ENCODE assay signal across 16 cellular contexts in genomic region chr14:104240426-104241157, GRCh38.
A peak's percentile ranks its signal among the peaks of the same experiment; 100 is the strongest.
DNase-seq lines count a peak whose midpoint lies in the region; ATAC-seq and TF ChIP-seq lines count a peak whose summit lies in the region.
"Had no signal": no experiment of that assay in that cellular context is flagged by ENCODE, and none has a peak within 500 bp of the region (broad histone marks: within the 10 kb centered on the region; RNA-seq: fewer than 3 reads in every experiment).

No MANE protein-coding gene starts in this region.

- TF ChIP-seq CTCF in coronary artery (IDR thresholded peaks at IDR 0.05) (no peak), stomach (IDR thresholded peaks at IDR 0.05) (no peak)

- ATAC-seq in activated T-cell treated with anti-CD3 and anti-CD28 coated beads, Interleukin-2, amount 50 U/mL, for 72 hours (replicated peaks in 1 of 2) = no peak
- no peak for ATAC-seq in HG02678 (IDR thresholded peaks at IDR 0.05; ENCODE audit: unreplicated experiment)
- ATAC-seq in GM18867 (IDR thresholded peaks at IDR 0.05; ENCODE audit: unreplicated experiment) = no peak
- ATAC-seq: GM12878 had no signal

- H3K36me3 ChIP-seq in stomach = no peaks in the 10 kb centered on the region

- peak; percentile 18 for DNase-seq in activated T-cell treated with anti-CD3 and anti-CD28 coated beads, Interleukin-2, amount 50 U/mL, for 24 hours
- no peak for DNase-seq in activated T-cell treated with anti-CD3 and anti-CD28 coated beads, Interleukin-2, amount 50 U/mL, for 72 hours
- DNase-seq in NCI-H2196 treated with DMSO at 0.1 percent for 48 hours (lab: John Stamatoyannopoulos, UW; ENCODE audit: unreplicated experiment) = peak; percentile 56
- DNase-seq in coronary artery (ENCODE audit: low spot score) = peak; percentile 38
- DNase-seq in stomach = peak; percentile 21
- DNase-seq in activated naive CD4-positive, alpha-beta T cell treated with Interleukin-2 at 50 U/mL for 16 hours = no peak
- DNase-seq: amygdala; GOT3; hypothalamus; occipital lobe; stimulated activated CD4-positive, alpha-beta T cell treated with anti-CD3 and anti-CD28 coated beads, Interleukin-15, amount 100 ng/mL, for 24 hours; T-helper 1 cell had no signal

- peaks cover 25% of the 10 kb centered on the region for H3K27me3 Mint-ChIP-seq in activated T-cell treated with anti-CD3 and anti-CD28 coated beads, Interleukin-2, amount 50 U/mL, for 24 hours
- no peaks in the 10 kb centered on the region for H3K27me3 Mint-ChIP-seq in activated T-cell treated with anti-CD3 and anti-CD28 coated beads, Interleukin-2, amount 50 U/mL, for 72 hours (ENCODE audit: low read depth)

- TF ChIP-seq EP300 in stomach (IDR thresholded peaks at IDR 0.05) = no peak

- no peak overlapping the region for H3K27ac Mint-ChIP-seq in activated T-cell treated with anti-CD3 and anti-CD28 coated beads, Interleukin-2, amount 50 U/mL, for 24 hours
- H3K27ac Mint-ChIP-seq in activated T-cell treated with anti-CD3 and anti-CD28 coated beads, Interleukin-2, amount 50 U/mL, for 72 hours = no peak overlapping the region

- H3K4me1 Mint-ChIP-seq in activated T-cell treated with anti-CD3 and anti-CD28 coated beads, Interleukin-2, amount 50 U/mL, for 24 hours (ENCODE audit: low read depth) = no peaks in the 10 kb centered on the region
- no peaks in the 10 kb centered on the region for H3K4me1 Mint-ChIP-seq in activated T-cell treated with anti-CD3 and anti-CD28 coated beads, Interleukin-2, amount 50 U/mL, for 72 hours (ENCODE audit: low read depth)

- H3K9me3 Mint-ChIP-seq in activated T-cell treated with anti-CD3 and anti-CD28 coated beads, Interleukin-2, amount 50 U/mL, for 24 hours = peaks cover 19% of the 10 kb centered on the region
- H3K9me3 Mint-ChIP-seq in activated T-cell treated with anti-CD3 and anti-CD28 coated beads, Interleukin-2, amount 50 U/mL, for 72 hours = peaks cover 3% of the 10 kb centered on the region in 2 donors

- no peak overlapping the region for H3K27ac ChIP-seq in coronary artery
- H3K27ac ChIP-seq in stomach = no peak overlapping the region

- WGBS in stomach, 5 donors = 65 to 79% (median 70%) methylated on average over 12 of the region's 12 CpGs

- no peak for TF ChIP-seq POLR2A in stomach (IDR thresholded peaks at IDR 0.05)

- peaks cover 4 to 42% (median 38%) of the 10 kb centered on the region in 4 donors for H3K9me3 ChIP-seq in stomach

- H3K4me3 Mint-ChIP-seq in activated T-cell treated with anti-CD3 and anti-CD28 coated beads, Interleukin-2, amount 50 U/mL, for 24 hours = no peak overlapping the region
- no peak overlapping the region for H3K4me3 Mint-ChIP-seq in activated T-cell treated with anti-CD3 and anti-CD28 coated beads, Interleukin-2, amount 50 U/mL, for 72 hours

- H3K36me3 Mint-ChIP-seq in activated T-cell treated with anti-CD3 and anti-CD28 coated beads, Interleukin-2, amount 50 U/mL, for 24 hours (ENCODE audit: low read depth) = no peaks in the 10 kb centered on the region
- H3K36me3 Mint-ChIP-seq in activated T-cell treated with anti-CD3 and anti-CD28 coated beads, Interleukin-2, amount 50 U/mL, for 72 hours (ENCODE audit: insufficient read depth in 2 of 2) = no peaks in the 10 kb centered on the region

- intact Hi-C loops in stomach (cut with DNase I; ENCODE audit: low total_unique reads) = no loop called here

- peaks cover 0 to 7% (median 0%) of the 10 kb centered on the region in 4 donors for H3K4me1 ChIP-seq in stomach

- H3K27me3 ChIP-seq in stomach = peaks cover 0 to 31% (median 0%) of the 10 kb centered on the region in 3 donors

- H3K4me3 ChIP-seq in coronary artery (no peak overlapping the region), stomach (no peak overlapping the region)
- H3K4me3 ChIP-seq: GM12878, lung had no signal

Comparison
In these comparisons a context has a peak if more than half of its experiments do, and no peak if none do; other contexts are left out.
1. DNase-seq: peak in activated T-cell treated with anti-CD3 and anti-CD28 coated beads, Interleukin-2, amount 50 U/mL, for 24 hours (single experiment), NCI-H2196 treated with DMSO at 0.1 percent for 48 hours (single experiment), coronary artery (single experiment) and stomach (single experiment); none in activated T-cell treated with anti-CD3 and anti-CD28 coated beads, Interleukin-2, amount 50 U/mL, for 72 hours (0 of 2) and activated naive CD4-positive, alpha-beta T cell treated with Interleukin-2 at 50 U/mL for 16 hours (single experiment).